ENCODE assay signal across 2 cellular contexts in genomic region chr20:1121439-1121838, GRCh38.
TF ChIP-seq lines count a peak whose summit lies in the region.

No MANE protein-coding gene starts in this region.

TF ChIP-seq in SK-N-SH treated with all-trans-retinoic acid at 6 μM for 48 hours, 23 proteins besides CTCF, POLR2A, EP300 and RAD21 (continued from another document):
- no peak for TF ChIP-seq PATZ1 (CRISPR knock-in tag; IDR thresholded peaks at IDR 0.05; ENCODE audit: borderline replicate concordance)
- no peak for TF ChIP-seq RARB (CRISPR knock-in tag; IDR thresholded peaks at IDR 0.05)
TF ChIP-seq in SK-N-SH treated with all-trans-retinoic acid at 6 μM for 48 hours: peak in this region for 0.

TF ChIP-seq in K562, 482 proteins besides CTCF, POLR2A, EP300 and RAD21 (continued from another document):
- TF ChIP-seq TEAD4 (IDR thresholded peaks at IDR 0.05; ENCODE audit: low read length) = peak; percentile 45
- no peak for TF ChIP-seq TEAD4 (CRISPR knock-in tag; IDR thresholded peaks at IDR 0.05; ENCODE audit: borderline replicate concordance)
- peak; percentile 44; the same call in 1 of the 2 replicates for TF ChIP-seq CBFA2T2 (conservative IDR thresholded peaks at IDR 0.05)
- no peak for TF ChIP-seq CREB5 (CRISPR knock-in tag; IDR thresholded peaks at IDR 0.05)
- TF ChIP-seq TCF3 (CRISPR knock-in tag; IDR thresholded peaks at IDR 0.05) = peak; percentile 83
- peak; percentile 31; the same call in 1 of the 2 replicates for TF ChIP-seq ZBTB40 (IDR thresholded peaks at IDR 0.05)
- TF ChIP-seq ZBTB40 (CRISPR knock-in tag; IDR thresholded peaks at IDR 0.05) = no peak
- no peak for TF ChIP-seq HCFC1 (IDR thresholded peaks at IDR 0.05; ENCODE audit: low read depth, low read length)
- peak in 1 of 2 experiments; percentile 24; a peak in 1 of 4 replicates for TF ChIP-seq KDM1A (IDR thresholded peaks at IDR 0.05)
- 0 out of 2 replicates have a peak, but pooled peaks have one; percentile 13 for TF ChIP-seq NFIC (IDR thresholded peaks at IDR 0.05)
- 0 out of 2 replicates have a peak, but pooled peaks have one; percentile 12 for TF ChIP-seq DPF2 (IDR thresholded peaks at IDR 0.05)
- peak; percentile 71 for TF ChIP-seq CBFA2T3 (IDR thresholded peaks at IDR 0.05)
- no peak for TF ChIP-seq ZNF589 (CRISPR knock-in tag; IDR thresholded peaks at IDR 0.05; ENCODE audit: low read depth)
